ENCODE assay signal across 8 cellular contexts in the genomic region with DNA sequence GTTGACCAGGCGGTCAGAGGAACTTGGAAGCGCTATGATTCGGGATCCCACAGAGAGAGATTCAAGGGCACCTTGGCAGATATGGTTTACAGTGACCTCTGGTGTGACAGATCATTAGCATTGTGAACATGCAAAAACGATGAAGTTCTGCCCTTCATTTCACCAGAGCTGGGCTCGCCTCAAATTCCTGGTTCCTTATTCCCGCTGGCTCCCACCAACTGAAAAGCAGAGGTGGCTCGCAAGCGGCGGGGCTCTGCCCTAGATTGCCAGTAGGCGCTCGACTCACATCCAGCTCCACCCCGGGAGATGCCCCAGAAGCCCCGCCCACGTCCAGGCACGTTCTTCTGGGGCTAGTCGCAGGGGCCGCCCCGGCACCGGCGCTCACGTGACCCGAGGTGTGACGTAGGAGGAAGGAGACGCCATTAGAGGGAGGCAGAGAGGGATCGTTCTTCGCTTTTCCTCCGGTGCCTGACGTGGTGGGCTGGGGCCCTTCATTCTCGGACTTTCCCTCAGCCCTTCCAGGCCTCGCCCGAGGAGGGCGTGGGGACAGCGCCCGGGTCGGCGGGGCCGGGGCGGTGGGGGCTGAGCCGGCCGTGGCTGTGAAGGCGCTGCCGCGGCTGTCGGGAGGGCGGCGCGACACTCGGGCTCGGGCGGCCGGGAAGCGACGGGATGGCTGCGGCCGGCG. TPM values are rescaled to one million over a fixed set of nuclear protein-coding genes. Genes with fewer than 3 reads are reported as not detected.
A peak's percentile ranks its signal among the peaks of the same experiment; 100 is the strongest.
DNase-seq lines count a peak whose midpoint lies in the region; ATAC-seq and TF ChIP-seq lines count a peak whose summit lies in the region.

A gene with protein sequence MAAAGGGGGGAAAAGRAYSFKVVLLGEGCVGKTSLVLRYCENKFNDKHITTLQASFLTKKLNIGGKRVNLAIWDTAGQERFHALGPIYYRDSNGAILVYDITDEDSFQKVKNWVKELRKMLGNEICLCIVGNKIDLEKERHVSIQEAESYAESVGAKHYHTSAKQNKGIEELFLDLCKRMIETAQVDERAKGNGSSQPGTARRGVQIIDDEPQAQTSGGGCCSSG (plus strand): TSS at position 403 of the 685 bp plus-strand sequence. CDS start 267 bp downstream, at position 670.

- peaks cover 5 to 39% of the 10 kb centered on the region in 2 donors for H3K4me1 ChIP-seq in left lung

- H3K4me1 Mint-ChIP-seq in dendritic cell treated with granulocyte-macrophage colony-stimulating factor and Interleukin-4, amounts not matched to agents 40 ng/mL and 50 ng/mL, for 4 days (ENCODE audit: low read depth): peaks cover 16% of the 10 kb centered on the region

- peak; percentile 93 for ATAC-seq in GM19372 (IDR thresholded peaks at IDR 0.05; ENCODE audit: low read depth, unreplicated experiment)
- peak; percentile 95 for ATAC-seq in HG03558 (IDR thresholded peaks at IDR 0.05; ENCODE audit: extremely low read depth, unreplicated experiment)
- peak; percentile 97 for ATAC-seq in left lung

- peak in 1 of 2 donors; percentile 48 for TF ChIP-seq CTCF in left lung (IDR thresholded peaks at IDR 0.05)

- peaks cover 35% of the 10 kb centered on the region for H3K36me3 Mint-ChIP-seq in dendritic cell treated with granulocyte-macrophage colony-stimulating factor and Interleukin-4, amounts not matched to agents 40 ng/mL and 50 ng/mL, for 4 days (ENCODE audit: low read depth)

- peaks cover 0 to 8% of the 10 kb centered on the region in 2 donors for H3K27me3 ChIP-seq in left lung

- peaks cover 0 to 26% of the 10 kb centered on the region in 2 donors for H3K36me3 ChIP-seq in left lung

- DNase-seq in CD1c-positive myeloid dendritic cell (ENCODE audit: extremely low spot score) (peak; percentile 100), NCI-H748 treated with DMSO at 0.1 percent for 48 hours (lab: John Stamatoyannopoulos, UW) (peak; percentile 94), left lung (peak; percentile 99 to 100)
- DNase-seq in activated CD4-positive, alpha-beta T cell treated with anti-CD3 and anti-CD28 coated beads, Interleukin-2, amount 50 U/mL, for 24 hours (ENCODE audit: low read depth in 1 of 2, low spot score in 1 of 2): peak; percentile 95 to 98
- peak; percentile 99 for DNase-seq in stimulated activated CD4-positive, alpha-beta T cell treated with anti-CD3 and anti-CD28 coated beads, Interleukin-2, amount 100 ng/mL, for 48 hours

- peak within 1 kb of the TSS; percentile 94 for H3K27ac Mint-ChIP-seq in dendritic cell treated with granulocyte-macrophage colony-stimulating factor and Interleukin-4, amounts not matched to agents 40 ng/mL and 50 ng/mL, for 4 days

- H3K27me3 Mint-ChIP-seq in dendritic cell treated with granulocyte-macrophage colony-stimulating factor and Interleukin-4, amounts not matched to agents 40 ng/mL and 50 ng/mL, for 4 days: peaks cover 7% of the 10 kb centered on the region

- H3K9me3 Mint-ChIP-seq in dendritic cell treated with granulocyte-macrophage colony-stimulating factor and Interleukin-4, amounts not matched to agents 40 ng/mL and 50 ng/mL, for 4 days: peaks cover 19% of the 10 kb centered on the region

- peak within 1 kb of the TSS; percentile 67 to 91 for H3K4me3 ChIP-seq in left lung

- H3K9me3 ChIP-seq in left lung: peaks cover 0 to 16% of the 10 kb centered on the region in 2 donors

- peak within 1 kb of the TSS; percentile 82 for H3K4me3 Mint-ChIP-seq in dendritic cell treated with granulocyte-macrophage colony-stimulating factor and Interleukin-4, amounts not matched to agents 40 ng/mL and 50 ng/mL, for 4 days

- intact Hi-C loops in dendritic cell treated with granulocyte-macrophage colony-stimulating factor and Interleukin-4, amounts not matched to agents 40 ng/mL and 50 ng/mL, for 4 days (cut with micrococcal nuclease): loop anchor here (1.0 to 2.0 kb wide), 3 partner anchors 68 to 90 kb away; a partner anchor contains a TSS
- intact Hi-C loops in left lung (cut with DNase I): no loop called here

- H3K27ac ChIP-seq in left lung: peak within 1 kb of the TSS; percentile 94 to 96

RNA-seq across cellular contexts. Expression of the gene that starts here (rescaled TPM):
- total RNA-seq in left lung: 10 to 100 TPM; 71.9 to 77.7 TPM

Comparison
In these comparisons a context has a peak if more than half of its experiments do, and no peak if none do; other contexts are left out.
1. Peak in every context shown above with its lines: DNase-seq, ATAC-seq, H3K4me3 ChIP-seq and H3K27ac ChIP-seq.